In genomic region chr1:229835226-229835625, GRCh38 we compare ENCODE assay signal across 30 cellular contexts.
"Had no signal": no experiment of that assay in that cellular context is flagged by ENCODE, and none has a peak within 500 bp of the region (broad histone marks: within the 10 kb centered on the region; RNA-seq: fewer than 3 reads in every experiment).

No MANE protein-coding gene starts in this region.

- H3K36me3 ChIP-seq: brain microvascular endothelial cell, esophagus muscularis mucosa, gastrocnemius medialis, heart left ventricle, WERI-Rb-1 had no signal

- H3K4me1 ChIP-seq: esophagus muscularis mucosa, foreskin keratinocyte, gastrocnemius medialis, heart left ventricle had no signal

- H3K27ac ChIP-seq: brain microvascular endothelial cell, esophagus muscularis mucosa, foreskin keratinocyte, gastrocnemius medialis, heart left ventricle, WERI-Rb-1 had no signal

- H3K9me3 ChIP-seq: esophagus muscularis mucosa, gastrocnemius medialis, heart left ventricle had no signal

- DNase-seq: activated B cell treated with CpG ODN at 0.5 μM for 24 hours; activated CD4-positive, alpha-beta T cell treated with anti-CD3 and anti-CD28 coated beads for 48 hours; activated CD4-positive, alpha-beta T cell treated with anti-CD3 and anti-CD28 coated beads, Interleukin-2, amount 50 U/mL, for 1 hour; activated CD4-positive, alpha-beta T cell treated with anti-CD3 and anti-CD28 coated beads, Interleukin-2, amount 50 U/mL, for 48 hours; activated CD8-positive, alpha-beta memory T cell treated with anti-CD3 and anti-CD28 coated beads for 24 hours; activated CD8-positive, alpha-beta T cell treated with anti-CD3 and anti-CD28 coated beads for 36 hours; activated effector memory CD4-positive, alpha-beta T cell treated with Interleukin-2 at 50 U/mL for 16 hours; activated gamma-delta T cell treated with Interleukin-2 at 50 U/mL for 16 hours; activated naive CD4-positive, alpha-beta T cell treated with anti-CD3 and anti-CD28 coated beads, Interleukin-2, amount 50 U/mL, for 16 hours; activated naive CD4-positive, alpha-beta T cell treated with Interleukin-2 at 50 U/mL for 16 hours; activated T-cell treated with anti-CD3 and anti-CD28 coated beads, Interleukin-2, amount 50 U/mL, for 4 hours; amniotic stem cell; anterior cingulate cortex; brain microvascular endothelial cell; cortex of kidney; dermis blood vessel endothelial cell; effector CD4-positive, alpha-beta T cell; effector memory CD8-positive, alpha-beta T cell; erythroblast; foreskin keratinocyte; gastrocnemius medialis; glutamatergic neuron; heart left ventricle; hypothalamus; T1000; WERI-Rb-1 had no signal

- H3K4me3 ChIP-seq: esophagus muscularis mucosa, gastrocnemius medialis, heart left ventricle had no signal

- FAIRE-seq: astrocyte, bronchial epithelial cell, colon had no signal

- H3K27me3 ChIP-seq: brain microvascular endothelial cell, esophagus muscularis mucosa, gastrocnemius medialis had no signal
